Comparison of ENCODE assay signal across 30 cellular contexts in genomic region chr16:79150626-79151025, GRCh38.
"Had no signal": no experiment of that assay in that cellular context is flagged by ENCODE, and none has a peak within 500 bp of the region (broad histone marks: within the 10 kb centered on the region; RNA-seq: fewer than 3 reads in every experiment).

No MANE protein-coding gene starts in this region.

- ATAC-seq: activated T-cell treated with anti-CD3 and anti-CD28 coated beads, Interleukin-2, amount 50 U/mL, for 72 hours had no signal

- H3K4me2 ChIP-seq: KMS-11, PC-9 had no signal

- H3K27me3 ChIP-seq: ascending aorta, cardiac muscle cell, SJCRH30 had no signal

- DNase-seq: activated CD4-positive, alpha-beta memory T cell treated with anti-CD3 and anti-CD28 coated beads, Interleukin-2, amount 10 ng/mL, durations not matched to agents 7 days and 5 days; activated CD4-positive, alpha-beta T cell treated with anti-CD3 and anti-CD28 coated beads for 1 hour; activated CD4-positive, alpha-beta T cell treated with anti-CD3 and anti-CD28 coated beads for 48 hours; activated CD4-positive, CD25-positive, alpha-beta regulatory T cell; activated gamma-delta T cell; activated naive CD4-positive, alpha-beta T cell treated with Interleukin-2 at 50 U/mL for 16 hours; activated naive CD8-positive, alpha-beta T cell treated with anti-CD3 and anti-CD28 coated beads, Interleukin-2, amount 10 ng/mL, durations not matched to agents 7 days and 5 days; activated T-cell treated with anti-CD3 and anti-CD28 coated beads, Interleukin-2, amount 50 U/mL, for 1 hour; activated T-cell treated with anti-CD3 and anti-CD28 coated beads, Interleukin-2, amount 50 U/mL, for 72 hours; amygdala; MM.1S; MV-4-11; NCI-H1092; NCI-H1436 treated with DMSO at 0.1 percent for 48 hours; NCI-H1694 treated with DMSO at 0.1 percent for 48 hours; NCI-H2029; NCI-H345; NCI-H524 treated with DMSO at 0.1 percent for 48 hours; PC-9; SHP77; SJCRH30; T1000; WERI-Rb-1 had no signal

- H2AFZ ChIP-seq: PC-9 had no signal

- H3K36me3 ChIP-seq: ascending aorta, cardiac muscle cell, SJCRH30, WERI-Rb-1 had no signal

- H3K4me3 ChIP-seq: ascending aorta, cardiac muscle cell, PC-9, SJCRH30, SK-N-MC had no signal

- H3K9me3 ChIP-seq: ascending aorta, SJCRH30 had no signal

- H3K27ac ChIP-seq: ascending aorta, cardiac muscle cell, KMS-11, PC-9, RWPE1, SJCRH30, SK-N-MC, WERI-Rb-1 had no signal

- H3K27me3 Mint-ChIP-seq: activated naive CD4-positive, alpha-beta T cell treated with anti-CD3 and anti-CD28 coated beads, Interleukin-2, amount 50 U/mL, for 24 hours had no signal

- H3K4me1 ChIP-seq: ascending aorta, SJCRH30 had no signal

- H3K27ac Mint-ChIP-seq: activated CD4-positive, alpha-beta memory T cell treated with anti-CD3 and anti-CD28 coated beads, Interleukin-2, amount 10 ng/mL, durations not matched to agents 7 days and 5 days; activated naive CD4-positive, alpha-beta T cell treated with anti-CD3 and anti-CD28 coated beads, Interleukin-2, amount 50 U/mL, for 24 hours; activated naive CD8-positive, alpha-beta T cell treated with anti-CD3 and anti-CD28 coated beads, Interleukin-2, amount 10 ng/mL, durations not matched to agents 7 days and 5 days; activated T-cell treated with anti-CD3 and anti-CD28 coated beads, Interleukin-2, amount 50 U/mL, for 72 hours; activated T-helper 2 cell treated with anti-CD3 and anti-CD28 coated beads, Interferon-gamma antibody, Interleukin-2, Interleukin-4, amounts not matched to agents 10 μg/mL and 5 μg/mL and 100 μg/mL, durations not matched to agents 14 hours and 24 hours and 36 hours had no signal

- H3K4me3 Mint-ChIP-seq: activated CD4-positive, alpha-beta memory T cell treated with anti-CD3 and anti-CD28 coated beads, Interleukin-2, amount 10 ng/mL, durations not matched to agents 7 days and 5 days; activated naive CD4-positive, alpha-beta T cell treated with anti-CD3 and anti-CD28 coated beads, Interleukin-2, amount 50 U/mL, for 24 hours; activated naive CD8-positive, alpha-beta T cell treated with anti-CD3 and anti-CD28 coated beads, Interleukin-2, amount 10 ng/mL, durations not matched to agents 7 days and 5 days; activated T-cell treated with anti-CD3 and anti-CD28 coated beads, Interleukin-2, amount 50 U/mL, for 72 hours had no signal

- H3K9me3 Mint-ChIP-seq: activated CD4-positive, alpha-beta memory T cell treated with anti-CD3 and anti-CD28 coated beads, Interleukin-2, amount 10 ng/mL, durations not matched to agents 7 days and 5 days; activated naive CD4-positive, alpha-beta T cell treated with anti-CD3 and anti-CD28 coated beads, Interleukin-2, amount 50 U/mL, for 24 hours; activated T-cell treated with anti-CD3 and anti-CD28 coated beads, Interleukin-2, amount 50 U/mL, for 72 hours; activated T-helper 2 cell treated with anti-CD3 and anti-CD28 coated beads, Interferon-gamma antibody, Interleukin-2, Interleukin-4, amounts not matched to agents 10 μg/mL and 5 μg/mL and 100 μg/mL, durations not matched to agents 14 hours and 24 hours and 36 hours had no signal

- H3K36me3 Mint-ChIP-seq: activated naive CD4-positive, alpha-beta T cell treated with anti-CD3 and anti-CD28 coated beads, Interleukin-2, amount 50 U/mL, for 24 hours; activated naive CD8-positive, alpha-beta T cell treated with anti-CD3 and anti-CD28 coated beads, Interleukin-2, amount 10 ng/mL, durations not matched to agents 7 days and 5 days had no signal
